ENCODE assay signal across 35 cellular contexts in genomic region chr22:24760708-24761306, GRCh38. TPM values are rescaled to one million over a fixed set of nuclear protein-coding genes. Genes with fewer than 3 reads are reported as not detected.
"Had no signal": no experiment of that assay in that cellular context is flagged by ENCODE, and none has a peak within 500 bp of the region (broad histone marks: within the 10 kb centered on the region; RNA-seq: fewer than 3 reads in every experiment).

No MANE protein-coding gene starts in this region.

- H3K27ac Mint-ChIP-seq: activated naive CD4-positive, alpha-beta T cell treated with anti-CD3 and anti-CD28 coated beads, Interleukin-2, amount 10 ng/mL, durations not matched to agents 7 days and 5 days; activated naive CD8-positive, alpha-beta T cell treated with anti-CD3 and anti-CD28 coated beads, Interleukin-2, amount 10 ng/mL, durations not matched to agents 7 days and 5 days; activated T-helper 1 cell treated with anti-CD3 and anti-CD28 coated beads, Interleukin-12 subunit alpha, Interleukin-12 subunit beta, Interleukin-2, Interleukin-4 antibody, amounts not matched to agents 30 ng/mL and 10 ng/mL and 1 ng/mL, durations not matched to agents 14 hours and 24 hours and 36 hours; dendritic cell treated with granulocyte-macrophage colony-stimulating factor and Interleukin-4, amounts not matched to agents 40 ng/mL and 50 ng/mL, for 4 days; immature natural killer cell; naive thymus-derived CD4-positive, alpha-beta T cell; stimulated activated naive B cell treated with anti-CD40 and anti-IgM and Interleukin-4, amounts not matched to agents 10 μg/mL and 1 μg/mL and 100 μg/mL, for 72 hours; T-helper 1 cell treated with Interleukin-12 subunit alpha and Interleukin-12 subunit beta and Interleukin-4 antibody, amounts not matched to agents 30 μg/mL and 1 μg/mL, for 36 hours had no signal

- H3K36me3 ChIP-seq: heart left ventricle, pancreas, prostate gland, stomach, thyroid gland, upper lobe of left lung had no signal

- H3K4me3 Mint-ChIP-seq: activated naive CD4-positive, alpha-beta T cell treated with anti-CD3 and anti-CD28 coated beads, Interleukin-2, amount 10 ng/mL, durations not matched to agents 7 days and 5 days; activated naive CD8-positive, alpha-beta T cell treated with anti-CD3 and anti-CD28 coated beads, Interleukin-2, amount 10 ng/mL, durations not matched to agents 7 days and 5 days; activated T-helper 1 cell treated with anti-CD3 and anti-CD28 coated beads, Interleukin-12 subunit alpha, Interleukin-12 subunit beta, Interleukin-2, Interleukin-4 antibody, amounts not matched to agents 30 ng/mL and 10 ng/mL and 1 ng/mL, durations not matched to agents 14 hours and 24 hours and 36 hours; central memory CD8-positive, alpha-beta T cell; dendritic cell treated with granulocyte-macrophage colony-stimulating factor and Interleukin-4, amounts not matched to agents 40 ng/mL and 50 ng/mL, for 4 days; immature natural killer cell; naive thymus-derived CD4-positive, alpha-beta T cell; stimulated activated naive B cell treated with anti-CD40 and anti-IgM and Interleukin-4, amounts not matched to agents 10 μg/mL and 1 μg/mL and 100 μg/mL, for 72 hours; T-helper 1 cell treated with Interleukin-12 subunit alpha and Interleukin-12 subunit beta and Interleukin-4 antibody, amounts not matched to agents 30 μg/mL and 1 μg/mL, for 36 hours had no signal

- H3K9me3 ChIP-seq: heart left ventricle, pancreas, prostate gland, stomach, thyroid gland, upper lobe of left lung had no signal

- H3K4me1 ChIP-seq: heart left ventricle, pancreas, prostate gland, stomach, thyroid gland, upper lobe of left lung had no signal

- H3K27me3 ChIP-seq: pancreas, thyroid gland, upper lobe of left lung had no signal

- ATAC-seq: heart left ventricle; left colon; naive thymus-derived CD4-positive, alpha-beta T cell; pancreas; stimulated activated naive B cell treated with anti-CD40 and anti-IgM and Interleukin-4, amounts not matched to agents 10 μg/mL and 1 μg/mL and 100 μg/mL, for 72 hours had no signal

- H3K9me3 Mint-ChIP-seq: activated naive CD4-positive, alpha-beta T cell treated with anti-CD3 and anti-CD28 coated beads, Interleukin-2, amount 10 ng/mL, durations not matched to agents 7 days and 5 days; activated naive CD8-positive, alpha-beta T cell treated with anti-CD3 and anti-CD28 coated beads, Interleukin-2, amount 10 ng/mL, durations not matched to agents 7 days and 5 days; activated T-helper 1 cell treated with anti-CD3 and anti-CD28 coated beads, Interleukin-12 subunit alpha, Interleukin-12 subunit beta, Interleukin-2, Interleukin-4 antibody, amounts not matched to agents 30 ng/mL and 10 ng/mL and 1 ng/mL, durations not matched to agents 14 hours and 24 hours and 36 hours; central memory CD8-positive, alpha-beta T cell; dendritic cell treated with granulocyte-macrophage colony-stimulating factor and Interleukin-4, amounts not matched to agents 40 ng/mL and 50 ng/mL, for 4 days; immature natural killer cell; stimulated activated naive B cell treated with anti-CD40 and anti-IgM and Interleukin-4, amounts not matched to agents 10 μg/mL and 1 μg/mL and 100 μg/mL, for 72 hours; T-helper 1 cell treated with Interleukin-12 subunit alpha and Interleukin-12 subunit beta and Interleukin-4 antibody, amounts not matched to agents 30 μg/mL and 1 μg/mL, for 36 hours had no signal

- H3K27ac ChIP-seq: heart left ventricle, pancreas, prostate gland, stomach, thyroid gland, upper lobe of left lung, VCaP had no signal

- DNase-seq: activated CD4-positive, alpha-beta T cell treated with anti-CD3 and anti-CD28 coated beads for 4 hours; activated CD4-positive, alpha-beta T cell treated with anti-CD3 and anti-CD28 coated beads, Interleukin-2, amount 50 U/mL, for 4 hours; activated effector memory CD4-positive, alpha-beta T cell treated with anti-CD3 and anti-CD28 coated beads, Interleukin-2, amount 50 U/mL, for 16 hours; activated naive CD4-positive, alpha-beta T cell treated with anti-CD3 and anti-CD28 coated beads, Interleukin-2, amount 10 ng/mL, durations not matched to agents 7 days and 5 days; activated naive CD8-positive, alpha-beta T cell treated with anti-CD3 and anti-CD28 coated beads, Interleukin-2, amount 10 ng/mL, durations not matched to agents 7 days and 5 days; activated T-cell treated with anti-CD3 and anti-CD28 coated beads, Interleukin-2, amount 50 U/mL, for 1 hour; amniotic stem cell; effector CD4-positive, alpha-beta T cell; erythroblast; heart left ventricle; hypothalamus; immature natural killer cell; kidney; left colon; midbrain; naive thymus-derived CD4-positive, alpha-beta T cell; pancreas; retina; stimulated activated CD4-positive, alpha-beta T cell treated with anti-CD3 and anti-CD28 coated beads, Interleukin-1b, Interleukin-23, amount 100 ng/mL, for 48 hours; stimulated activated naive B cell treated with anti-CD40 and anti-IgM and Interleukin-4, amounts not matched to agents 10 μg/mL and 1 μg/mL and 100 μg/mL, for 72 hours; T-helper 9 cell; thyroid gland; upper lobe of left lung had no signal

- FAIRE-seq: endometrium, kidney, pancreas, TTC549 had no signal

- H3K4me3 ChIP-seq: heart left ventricle, pancreas, prostate gland, smooth muscle cell, stomach, thyroid gland, upper lobe of left lung had no signal

- H3K4me2 ChIP-seq: smooth muscle cell had no signal

- H3K36me3 Mint-ChIP-seq: activated naive CD4-positive, alpha-beta T cell treated with anti-CD3 and anti-CD28 coated beads, Interleukin-2, amount 10 ng/mL, durations not matched to agents 7 days and 5 days; activated naive CD8-positive, alpha-beta T cell treated with anti-CD3 and anti-CD28 coated beads, Interleukin-2, amount 10 ng/mL, durations not matched to agents 7 days and 5 days; immature natural killer cell; naive thymus-derived CD4-positive, alpha-beta T cell; stimulated activated naive B cell treated with anti-CD40 and anti-IgM and Interleukin-4, amounts not matched to agents 10 μg/mL and 1 μg/mL and 100 μg/mL, for 72 hours had no signal

- H3K4me1 Mint-ChIP-seq: activated naive CD4-positive, alpha-beta T cell treated with anti-CD3 and anti-CD28 coated beads, Interleukin-2, amount 10 ng/mL, durations not matched to agents 7 days and 5 days; activated naive CD8-positive, alpha-beta T cell treated with anti-CD3 and anti-CD28 coated beads, Interleukin-2, amount 10 ng/mL, durations not matched to agents 7 days and 5 days; central memory CD8-positive, alpha-beta T cell; immature natural killer cell; stimulated activated naive B cell treated with anti-CD40 and anti-IgM and Interleukin-4, amounts not matched to agents 10 μg/mL and 1 μg/mL and 100 μg/mL, for 72 hours had no signal

RNA-seq across cellular contexts. Expression of gene PIWIL3, which starts 13.7 kb away (rescaled TPM):
- total RNA-seq: activated naive CD8-positive, alpha-beta T cell treated with anti-CD3 and anti-CD28 coated beads, Interleukin-2, amount 10 ng/mL, durations not matched to agents 7 days and 5 days; activated T-helper 1 cell treated with anti-CD3 and anti-CD28 coated beads, Interleukin-12 subunit alpha, Interleukin-12 subunit beta, Interleukin-2, Interleukin-4 antibody, amounts not matched to agents 30 ng/mL and 10 ng/mL and 1 ng/mL, durations not matched to agents 14 hours and 24 hours and 36 hours; fibroblast of villous mesenchyme; heart left ventricle; kidney; left colon; liver; naive thymus-derived CD4-positive, alpha-beta T cell; pancreas; stomach; thyroid gland; upper lobe of left lung had no signal
- polyA plus RNA-seq: heart left ventricle; immature natural killer cell; liver; naive thymus-derived CD4-positive, alpha-beta T cell; pancreas; smooth muscle cell; stomach had no signal

RNA-seq across cellular contexts. Expression of gene SGSM1, which starts 45.2 kb away (rescaled TPM):
- total RNA-seq: fibroblast of villous mesenchyme had no signal
- polyA plus RNA-seq: smooth muscle cell had no signal
